Comparison of ENCODE assay signal across 15 cellular contexts in the genomic region with DNA sequence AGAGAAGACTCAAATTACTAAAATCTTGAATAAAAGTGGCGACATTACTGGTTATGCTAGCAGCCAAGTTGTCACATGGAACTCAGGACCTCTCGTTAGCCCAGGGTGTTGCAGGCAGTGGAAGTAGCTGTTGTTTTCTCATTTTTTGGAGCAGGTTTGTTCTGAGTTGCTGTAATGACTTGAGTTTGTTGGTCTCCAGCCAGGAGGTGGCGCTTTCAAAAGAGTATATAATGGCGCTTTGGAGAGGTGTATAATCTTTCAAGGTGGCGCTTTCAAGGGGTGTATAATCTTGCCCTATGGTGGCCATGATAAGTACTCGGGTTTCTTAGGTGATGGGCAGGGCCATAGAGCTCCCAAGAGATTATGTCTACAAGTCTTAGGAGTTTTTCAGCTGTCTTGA.
DNase-seq lines count a peak whose midpoint lies in the region; ATAC-seq, FAIRE-seq and TF ChIP-seq lines count a peak whose summit lies in the region.
"Had no signal": no experiment of that assay in that cellular context is flagged by ENCODE, and none has a peak within 500 bp of the region (broad histone marks: within the 10 kb centered on the region; RNA-seq: fewer than 3 reads in every experiment).

No MANE protein-coding gene starts in this region.

- H3K18ac ChIP-seq in H1 (ENCODE audit: extremely low read depth, low read length): no peak overlapping the region

- peak; percentile 58 for FAIRE-seq in H1 (lab: Jason Lieb, UNC)
- FAIRE-seq: islet of Langerhans had no signal

- H3K4me3 ChIP-seq in BE2C (ENCODE audit: low read depth, low read length) (no peak overlapping the region), NT2/D1 (ENCODE audit: insufficient read length, low read depth) (no peak overlapping the region), H1 (ENCODE audit: extremely low read depth in 1 of 4, insufficient read depth in 2 of 4, low read depth in 3 of 4, low read length in 4 of 4) (no peak overlapping the region), lower leg skin (ENCODE audit: low read depth, poor library complexity, severe bottlenecking) (no peak overlapping the region)
- H3K4me3 ChIP-seq: colonic mucosa had no signal

- no peaks in the 10 kb centered on the region for H3K79me2 ChIP-seq in H1 (ENCODE audit: control insufficient read depth in 1 of 2, insufficient read depth in 2 of 2, low read length in 2 of 2)

- no peak overlapping the region for H3K14ac ChIP-seq in H1 (ENCODE audit: insufficient read length)

- H3K27me3 ChIP-seq in BE2C: no peaks in the 10 kb centered on the region
- H3K27me3 ChIP-seq in NT2/D1 (ENCODE audit: insufficient read depth, insufficient read length): no peaks in the 10 kb centered on the region
- no peaks in the 10 kb centered on the region for H3K27me3 ChIP-seq in H1 (replicated peaks in 1 of 4; ENCODE audit: control insufficient read depth in 3 of 4, extremely low read depth in 1 of 4, insufficient read depth in 3 of 4, low read length in 3 of 4)
- H3K27me3 ChIP-seq: colonic mucosa had no signal

- TF ChIP-seq CTCF in BE2C (IDR thresholded peaks at IDR 0.05; ENCODE audit: low read depth, low read length): peak; percentile 46
- TF ChIP-seq CTCF in GM12873 (IDR thresholded peaks at IDR 0.05; ENCODE audit: insufficient read depth, low read depth, low read length, missing control alignments): peak; percentile 25
- TF ChIP-seq CTCF in H1 (IDR thresholded peaks at IDR 0.05; ENCODE audit: control extremely low read depth in 1 of 3, insufficient read depth in 1 of 3, low read depth in 1 of 3, low read length in 3 of 3): peak in 2 of 3 experiments; percentile 49 to 55; a peak in 3 of 4 replicates
- no peak for TF ChIP-seq CTCF in lower leg skin (IDR thresholded peaks at IDR 0.05)

- no peak overlapping the region for H4K91ac ChIP-seq in H1 (replicated peaks; ENCODE audit: insufficient read length, low read length)

- H3K4ac ChIP-seq in H1 (replicated peaks; ENCODE audit: insufficient read length, low read depth, low read length): no peak overlapping the region

- H3K4me2 ChIP-seq in H1 (ENCODE audit: insufficient read depth in 1 of 2, low read depth in 2 of 2, low read length in 2 of 2): no peak overlapping the region

- POLR2A ChIA-PET in H1 (lab: Charles Lee; ENCODE audit: partially characterized antibody): no interaction called here

- no peak for ATAC-seq in HG03139 (IDR thresholded peaks at IDR 0.05; ENCODE audit: unreplicated experiment)

- no peak overlapping the region for H3K9ac ChIP-seq in NT2/D1 (ENCODE audit: insufficient read length, low read depth)
- no peak overlapping the region for H3K9ac ChIP-seq in H1 (replicated peaks in 1 of 4; ENCODE audit: extremely low read depth in 1 of 4, low read depth in 3 of 4, low read length in 3 of 4)

- CTCF ChIA-PET in H1 (lab: Charles Lee; ENCODE audit: partially characterized antibody): interaction anchor here (0.6 to 2.4 kb wide), 18 partner anchors 8 to 1270 kb away, joined by 3 to 13 read pairs (median 4); no protein-coding TSS in a partner anchor

- H4K5ac ChIP-seq in H1 (ENCODE audit: insufficient read length, low read depth, low read length): no peak overlapping the region

- no peaks in the 10 kb centered on the region for H4K20me1 ChIP-seq in H1 (replicated peaks in 1 of 2; ENCODE audit: control insufficient read depth in 1 of 2, insufficient read depth in 2 of 2, low read length in 2 of 2)

- no peak overlapping the region for H2AFZ ChIP-seq in H1 (ENCODE audit: low read length)

- no peaks in the 10 kb centered on the region for H3K36me3 ChIP-seq in BE2C
- no peaks in the 10 kb centered on the region for H3K36me3 ChIP-seq in NT2/D1 (ENCODE audit: insufficient read depth, insufficient read length, low read length)
- H3K36me3 ChIP-seq in H1 (ENCODE audit: control insufficient read depth in 2 of 4, insufficient read depth in 4 of 4, low read length in 3 of 4): no peaks in the 10 kb centered on the region
- H3K36me3 ChIP-seq: colonic mucosa had no signal

- H3K23me2 ChIP-seq in H1 (ENCODE audit: low read depth, low read length): no peaks in the 10 kb centered on the region

- H3K23ac ChIP-seq in H1 (ENCODE audit: insufficient read length): no peak overlapping the region

- H3K9me3 ChIP-seq in BE2C (no peaks in the 10 kb centered on the region), NT2/D1 (ENCODE audit: insufficient read depth, low read length) (no peaks in the 10 kb centered on the region), H1 (ENCODE audit: insufficient read depth in 2 of 2, low read depth in 1 of 2, low read length in 1 of 2) (no peaks in the 10 kb centered on the region)
- H3K9me3 ChIP-seq: colonic mucosa had no signal

- no peak overlapping the region for H2BK20ac ChIP-seq in H1 (ENCODE audit: low read length)

- H2BK15ac ChIP-seq in H1 (ENCODE audit: low read length): no peak overlapping the region

- intact Hi-C loops in lower leg skin (cut with DNase I; ENCODE audit: low total_unique reads): no loop called here

- no peak overlapping the region for H2AK5ac ChIP-seq in H1 (ENCODE audit: low read depth, low read length)

- peak; percentile 21 for DNase-seq in BE2C
- DNase-seq in NT2/D1 (ENCODE audit: low read depth, low spot score): peak; percentile 13
- peak in 1 of 2 experiments; percentile 51 for DNase-seq in H1 (ENCODE audit: low read depth in 1 of 2, low spot score in 2 of 2)
- DNase-seq in lower leg skin (ENCODE audit: low spot score in 2 of 2): no peak
- DNase-seq in NCI-H146 treated with DMSO at 0.1 percent for 48 hours (lab: John Stamatoyannopoulos, UW; ENCODE audit: unreplicated experiment): no peak
- no peak for DNase-seq in stimulated activated CD4-positive, alpha-beta T cell treated with anti-CD3 and anti-CD28 coated beads, Interleukin-4, amount 100 ng/mL, for 4 hours
- DNase-seq: activated naive CD8-positive, alpha-beta T cell treated with anti-CD3 and anti-CD28 coated beads, Interleukin-2, amount 10 ng/mL, durations not matched to agents 7 days and 5 days; colonic mucosa; NCI-H1417 treated with DMSO at 0.1 percent for 48 hours; NK-92 treated with Interleukin-12 subunit alpha and Interleukin-12 subunit beta, amount 100 ng/mL, for 24 hours; retina; substantia nigra had no signal

- H4K8ac ChIP-seq in H1 (ENCODE audit: extremely low read depth, insufficient read depth, low read length): no peak overlapping the region

- H2BK12ac ChIP-seq in H1 (ENCODE audit: low read depth, low read length): no peak overlapping the region

- no peak for TF ChIP-seq EP300 in H1 (IDR thresholded peaks at IDR 0.05; ENCODE audit: borderline replicate concordance in 1 of 2, low read depth in 2 of 2, low read length in 2 of 2)

- no peak overlapping the region for H3K56ac ChIP-seq in H1 (replicated peaks; ENCODE audit: insufficient read length, low read depth, low read length)

- H3K79me1 ChIP-seq in H1 (ENCODE audit: low read depth, low read length): no peaks in the 10 kb centered on the region

- peaks cover 5% of the 10 kb centered on the region for H3K4me1 ChIP-seq in BE2C
- no peaks in the 10 kb centered on the region for H3K4me1 ChIP-seq in NT2/D1 (ENCODE audit: insufficient read depth, insufficient read length)
- H3K4me1 ChIP-seq in H1 (replicated peaks in 1 of 4; ENCODE audit: control insufficient read depth in 3 of 4, insufficient read depth in 4 of 4, low read length in 3 of 4): no peaks in the 10 kb centered on the region
- H3K4me1 ChIP-seq: colonic mucosa had no signal

- no peak overlapping the region for H2BK5ac ChIP-seq in H1 (ENCODE audit: low read depth, low read length)

- WGBS in H1 (ENCODE audit: extremely low coverage in 1 of 2, insufficient coverage in 1 of 2, insufficient read length in 1 of 2, insufficient replicate concordance in 2 of 2, low coverage in 1 of 2, low lambda C conversion rate in 2 of 2, missing lambda C conversion rate in 1 of 2), 2 experiments: 57% methylated on average over 6 of the region's 6 CpGs; no CpG with 5 or more reads in 1 of the 2 experiments
- 44 to 56% methylated on average over 6 of the region's 6 CpGs for WGBS in lower leg skin, 2 donors

- H2BK120ac ChIP-seq in H1 (replicated peaks; ENCODE audit: low read depth, low read length): no peak overlapping the region

- TF ChIP-seq POLR2A in H1 (IDR thresholded peaks at IDR 0.05; ENCODE audit: control extremely low read depth in 1 of 2, low read depth in 2 of 2, low read length in 2 of 2) (no peak), lower leg skin (IDR thresholded peaks at IDR 0.05) (no peak)

- no peak overlapping the region for H3K27ac ChIP-seq in H1 (ENCODE audit: low read depth, low read length)
- H3K27ac ChIP-seq: colonic mucosa had no signal

- TF ChIP-seq RAD21 in H1 (IDR thresholded peaks at IDR 0.05 in 1 of 2, conservative IDR thresholded peaks at IDR 0.05 in 1 of 2; ENCODE audit: low read depth in 2 of 2, low read length in 2 of 2): peak; percentile 47 to 57; a peak in 3 of 4 replicates

TF ChIP-seq in H1, 55 proteins besides CTCF, POLR2A, EP300 and RAD21:
- TF ChIP-seq GTF2F1 (IDR thresholded peaks at IDR 0.05; ENCODE audit: borderline replicate concordance, low read depth, low read length) (no peak), YY1 (IDR thresholded peaks at IDR 0.05; ENCODE audit: low read depth, low read length) (peak; percentile 70; the same call in 1 of the 2 replicates)

Comparison
In these comparisons a context has a peak if more than half of its experiments do, and no peak if none do; other contexts are left out.
1. DNase-seq: peak in BE2C (single experiment) and NT2/D1 (single experiment); none in lower leg skin (0 of 2), NCI-H146 treated with DMSO at 0.1 percent for 48 hours (single experiment) and stimulated activated CD4-positive, alpha-beta T cell treated with anti-CD3 and anti-CD28 coated beads, Interleukin-4, amount 100 ng/mL, for 4 hours (0 of 2).
2. CTCF ChIP-seq: peak in BE2C (single experiment), GM12873 (single experiment) and H1 (2 of 3); none in lower leg skin (0 of 3).